9 cellular contexts compared by ENCODE assay signal in genomic region chr17:45784583-45785372, GRCh38. TPM values are rescaled to one million over a fixed set of nuclear protein-coding genes. Genes with fewer than 3 reads are reported as not detected.
A peak's percentile ranks its signal among the peaks of the same experiment; 100 is the strongest.
DNase-seq lines count a peak whose midpoint lies in the region; ATAC-seq, FAIRE-seq and TF ChIP-seq lines count a peak whose summit lies in the region.
"Had no signal": no experiment of that assay in that cellular context is flagged by ENCODE, and none has a peak within 500 bp of the region (broad histone marks: within the 10 kb centered on the region; RNA-seq: fewer than 3 reads in every experiment).

No MANE protein-coding gene starts in this region.

- no peak for TF ChIP-seq POLR2A in A549 (IDR thresholded peaks at IDR 0.05; ENCODE audit: low read length)
- no peak for TF ChIP-seq POLR2A in breast epithelium (IDR thresholded peaks at IDR 0.05)

- TF ChIP-seq RAD21 in A549 (conservative IDR thresholded peaks at IDR 0.05 in 1 of 2, IDR thresholded peaks at IDR 0.05 in 1 of 2) = no peak
- TF ChIP-seq RAD21 in liver (IDR thresholded peaks at IDR 0.05) = no peak

- no peaks in the 10 kb centered on the region for H3K36me3 ChIP-seq in H7 (replicated peaks; ENCODE audit: control insufficient read depth, insufficient read depth, low read length)
- H3K36me3 ChIP-seq in breast epithelium = no peaks in the 10 kb centered on the region
- no peaks in the 10 kb centered on the region for H3K36me3 ChIP-seq in liver (ENCODE audit: control insufficient read depth in 4 of 4, insufficient read depth in 3 of 4, low read depth in 1 of 4, low read length in 3 of 4)

- WGBS in A549 (ENCODE audit: missing lambda C conversion rate) = 3% methylated on average over 30 of the region's 85 CpGs
- WGBS in liver = under 1% methylated on average over 85 of the region's 85 CpGs

- peak overlapping the region in 1 of 2 experiments; percentile 75; a peak in 4 of 6 replicates for H3K27ac ChIP-seq in A549
- H3K27ac ChIP-seq in breast epithelium = no peak overlapping the region
- H3K27ac ChIP-seq in liver (ENCODE audit: low read depth in 1 of 2, low read length in 2 of 2) = no peak overlapping the region

- TF ChIP-seq EP300 in A549 (IDR thresholded peaks at IDR 0.05) = no peak

- H3K9me3 ChIP-seq in A549 = no peaks in the 10 kb centered on the region
- no peaks in the 10 kb centered on the region for H3K9me3 ChIP-seq in breast epithelium
- no peaks in the 10 kb centered on the region for H3K9me3 ChIP-seq in liver (ENCODE audit: control insufficient read depth in 4 of 4, low read length in 3 of 4)

- no peak for FAIRE-seq in A549 (lab: Jason Lieb, UNC)

- peak overlapping the region; percentile 98 for H3K4me2 ChIP-seq in A549

- H3K9ac ChIP-seq in liver (ENCODE audit: low read depth in 1 of 2, low read length in 2 of 2) = no peak overlapping the region

- H3K4me3 ChIP-seq in A549 (peak overlapping the region; percentile 50), H7 (ENCODE audit: insufficient read depth, low read depth, low read length) (peak overlapping the region; percentile 58), breast epithelium (peak overlapping the region; percentile 40 to 85 (median 58)), liver (ENCODE audit: low read depth in 1 of 3, low read length in 3 of 3) (peak overlapping the region in 2 of 3 donors; percentile 25 to 40)

- POLR2A ChIA-PET in A549 (lab: Yijun Ruan, JAX) = no interaction called here

- ATAC-seq in A549 (peak; percentile 39 to 55; a peak in 5 of 6 replicates), GM18858 (IDR thresholded peaks at IDR 0.05; ENCODE audit: unreplicated experiment) (no peak)

- H3K27me3 ChIP-seq in H7 (ENCODE audit: control insufficient read depth, insufficient read depth, low read length) = peaks cover 46% of the 10 kb centered on the region
- peaks cover 0 to 9% of the 10 kb centered on the region in 2 donors for H3K27me3 ChIP-seq in breast epithelium
- peaks cover 7 to 16% (median 9%) of the 10 kb centered on the region in 4 donors for H3K27me3 ChIP-seq in liver (ENCODE audit: control insufficient read depth in 4 of 4, insufficient read depth in 4 of 4, low read length in 3 of 4)

- DNase-seq in A549 (ENCODE audit: low read depth in 1 of 2, low spot score in 1 of 2) = peak in 1 of 2 experiments; percentile 54
- peak; percentile 88 for DNase-seq in H7
- DNase-seq in T-helper 9 cell = peak; percentile 21
- DNase-seq in breast epithelium (ENCODE audit: low spot score in 2 of 2) = no peak
- peak; percentile 15 to 18 for DNase-seq in stimulated activated CD8-positive, alpha-beta memory T cell treated with anti-CD3 and anti-CD28 coated beads, Interleukin-15, amount 100 ng/mL, for 48 hours (ENCODE audit: low read depth in 2 of 2)
- DNase-seq in NCI-H187 treated with DMSO at 0.1 percent for 48 hours (lab: John Stamatoyannopoulos, UW) = no peak

- peaks cover 5% of the 10 kb centered on the region; the same call in 1 of the 3 replicates for H3K4me1 ChIP-seq in A549
- peaks cover 4 to 8% of the 10 kb centered on the region in 2 donors for H3K4me1 ChIP-seq in breast epithelium
- H3K4me1 ChIP-seq in liver (ENCODE audit: control insufficient read depth in 4 of 4, insufficient read depth in 4 of 4, low read length in 3 of 4) = peaks cover 11 to 23% (median 15%) of the 10 kb centered on the region in 4 donors

- intact Hi-C loops in breast epithelium (cut with DNase I; ENCODE audit: low total_unique reads) = no loop called here

- CTCF ChIA-PET in A549 (lab: Yijun Ruan, JAX) = interaction anchor here (1.1 to 6.4 kb wide), 16 partner anchors 9 to 143 kb away, joined by 4 to 101 read pairs (median 14); no protein-coding TSS in a partner anchor

- TF ChIP-seq CTCF in A549 (IDR thresholded peaks at IDR 0.05) (0 out of 3 replicates have a peak, but pooled peaks have one; percentile 7), breast epithelium (IDR thresholded peaks at IDR 0.05) (no peak), liver (IDR thresholded peaks at IDR 0.05; ENCODE audit: low read depth, low read length, missing input control) (no peak)

TF ChIP-seq in A549, 52 proteins besides CTCF, POLR2A, EP300 and RAD21:
- TF ChIP-seq MAX (IDR thresholded peaks at IDR 0.05) (peak; percentile 37; the same call in 1 of the 2 replicates), E2F6 (IDR thresholded peaks at IDR 0.05; ENCODE audit: borderline replicate concordance, low read depth) (peak; percentile 31), RNF2 (IDR thresholded peaks at IDR 0.05; ENCODE audit: borderline replicate concordance, low read depth) (peak; percentile 25; the same call in 1 of the 2 replicates), HDAC2 (IDR thresholded peaks at IDR 0.05) (no peak), NR3C1 (IDR thresholded peaks at IDR 0.05) (no peak)
TF ChIP-seq in A549: peak in this region for 3.

TF ChIP-seq in liver, 16 proteins besides CTCF, POLR2A, EP300 and RAD21:
- no peak for TF ChIP-seq GABPA (IDR thresholded peaks at IDR 0.05 in 1 of 2, conservative IDR thresholded peaks at IDR 0.05 in 1 of 2)
- no peak for TF ChIP-seq NR2F2 (IDR thresholded peaks at IDR 0.05)
- TF ChIP-seq MAX (IDR thresholded peaks at IDR 0.05) = no peak
- no peak for TF ChIP-seq EGR1 (IDR thresholded peaks at IDR 0.05; ENCODE audit: low read depth in 2 of 2)
- TF ChIP-seq HNF4G (IDR thresholded peaks at IDR 0.05) = no peak
- TF ChIP-seq RXRA (IDR thresholded peaks at IDR 0.05) = no peak
TF ChIP-seq in liver: peak in this region for 0.

RNA-seq across cellular contexts. Expression of gene CRHR1, which starts 0.7 kb away (rescaled TPM):
- polyA plus RNA-seq in A549 (2011; rRNA removed) (0.09 TPM in 1 of 2 replicates, not detected in the other), A549 (2017; fragmentation: RNase III; extraction: RNeasy Plus Mini Kit Qiagen cat#74134 plus additional on column Dnase treatment) (0.12 TPM in 1 of 3 replicates, not detected in the others), liver (not detected)
- polyA plus RNA-seq in A549 (2012; cell fraction: cytosol; rRNA removed) = 0.04 and 0.08 TPM in 2 replicates
- 0.05 and 0.10 TPM in 2 replicates for polyA plus RNA-seq in A549 (2012; cell fraction: nucleus; rRNA removed)
- polyA minus RNA-seq in A549 (2011; rRNA and poly(A)+ RNA removed) = not detected in 2 replicates
- 0.14 and 0.81 TPM in 2 replicates for total RNA-seq in H7 (2014; rRNA removed; shearing (Covaris generic))
- total RNA-seq in breast epithelium (1 to 10 TPM in 2 of 3 donors, not detected in 1; 1.6 to 2.8 TPM), liver (not detected)
- total RNA-seq: activated CD8-positive, alpha-beta memory T cell treated with anti-CD3 and anti-CD28 coated beads for 36 hours had no signal

RNA-seq across cellular contexts. Expression of gene SPPL2C, which starts 59.9 kb away (rescaled TPM):
- polyA plus RNA-seq in A549 (2011; rRNA removed) (not detected in 2 replicates), A549 (2017; fragmentation: RNase III; extraction: RNeasy Plus Mini Kit Qiagen cat#74134 plus additional on column Dnase treatment) (not detected in 3 replicates), liver (not detected)
- polyA plus RNA-seq in A549 (2012; cell fraction: cytosol; rRNA removed) = not detected in 2 replicates
- not detected in 2 replicates for polyA plus RNA-seq in A549 (2012; cell fraction: nucleus; rRNA removed)
- not detected in 2 replicates for polyA minus RNA-seq in A549 (2011; rRNA and poly(A)+ RNA removed)
- total RNA-seq in H7 (2014; rRNA removed; shearing (Covaris generic)) = not detected in 2 replicates
- total RNA-seq in breast epithelium (not detected), liver (not detected)
- total RNA-seq: activated CD8-positive, alpha-beta memory T cell treated with anti-CD3 and anti-CD28 coated beads for 36 hours had no signal

Comparison
In these comparisons a context has a peak if more than half of its experiments do, and no peak if none do; other contexts are left out.
1. DNase-seq: peak in H7 (single experiment), T-helper 9 cell (single experiment) and stimulated activated CD8-positive, alpha-beta memory T cell treated with anti-CD3 and anti-CD28 coated beads, Interleukin-15, amount 100 ng/mL, for 48 hours (2 of 2); none in breast epithelium (0 of 2) and NCI-H187 treated with DMSO at 0.1 percent for 48 hours (single experiment).
2. Peak in every context shown above with its lines, with median percentiles within 50 percentile points of each other: H3K4me3 ChIP-seq.